ENCODE assay signal across 8 cellular contexts in the genomic region with DNA sequence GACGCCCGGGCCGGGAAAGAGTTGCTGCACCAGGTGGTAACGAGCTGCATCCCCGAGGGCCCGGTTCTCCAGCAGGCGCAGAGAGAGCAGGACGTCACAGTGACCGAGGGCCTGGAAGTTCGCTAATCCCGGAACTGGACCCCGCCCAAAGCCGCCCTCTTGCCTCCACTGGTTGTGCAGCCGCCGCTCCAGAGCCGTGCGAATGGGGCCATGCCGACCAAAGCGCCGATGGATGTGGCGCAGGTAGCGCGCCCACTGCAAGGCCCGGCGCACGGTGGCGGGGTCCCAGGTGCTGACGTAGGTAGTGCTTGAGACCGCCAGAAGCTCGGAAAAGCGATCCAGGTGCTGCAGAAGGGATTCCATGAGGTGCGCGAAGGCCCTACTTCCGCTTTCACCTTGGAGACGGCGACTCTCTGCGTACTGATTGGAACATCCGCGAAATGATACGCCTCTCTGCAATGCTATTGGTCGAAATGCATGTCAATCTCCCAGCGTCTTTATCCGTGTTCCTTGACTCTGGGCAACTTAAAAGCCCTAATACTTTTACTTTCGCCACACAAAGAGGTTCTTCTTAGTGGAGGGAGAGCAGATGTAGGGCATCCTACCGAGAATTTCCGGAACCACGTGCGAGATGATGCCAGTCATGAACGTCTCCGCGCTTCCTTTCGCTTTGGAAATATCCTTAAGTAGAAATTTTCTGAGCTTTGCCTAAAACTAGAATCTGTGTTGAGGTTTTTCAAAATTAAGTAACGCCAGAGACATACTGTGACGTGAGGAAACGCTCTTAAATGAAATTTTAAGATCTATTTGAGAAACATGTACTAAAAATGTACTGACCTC. TPM values are rescaled to one million over a fixed set of nuclear protein-coding genes. Genes with fewer than 3 reads are reported as not detected.
DNase-seq lines count a peak whose midpoint lies in the region; ATAC-seq lines count a peak whose summit lies in the region.

A gene with protein sequence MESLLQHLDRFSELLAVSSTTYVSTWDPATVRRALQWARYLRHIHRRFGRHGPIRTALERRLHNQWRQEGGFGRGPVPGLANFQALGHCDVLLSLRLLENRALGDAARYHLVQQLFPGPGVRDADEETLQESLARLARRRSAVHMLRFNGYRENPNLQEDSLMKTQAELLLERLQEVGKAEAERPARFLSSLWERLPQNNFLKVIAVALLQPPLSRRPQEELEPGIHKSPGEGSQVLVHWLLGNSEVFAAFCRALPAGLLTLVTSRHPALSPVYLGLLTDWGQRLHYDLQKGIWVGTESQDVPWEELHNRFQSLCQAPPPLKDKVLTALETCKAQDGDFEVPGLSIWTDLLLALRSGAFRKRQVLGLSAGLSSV (minus strand): TSS at position 376 of the 840 bp plus-strand sequence. CDS start 13 bp downstream, at position 363.

- peak within 1 kb of the TSS; percentile 71 for H4K91ac ChIP-seq in mesenchymal stem cell (ENCODE audit: low read length)

- peak within 1 kb of the TSS; percentile 93 to 94 for H3K18ac ChIP-seq in mesenchymal stem cell (ENCODE audit: low read depth in 1 of 2, low read length in 2 of 2)

- H4K8ac ChIP-seq in mesenchymal stem cell (ENCODE audit: low read length) = peak within 1 kb of the TSS; percentile 91

- H3K27me3 ChIP-seq in endocrine pancreas (ENCODE audit: control insufficient read depth, insufficient read depth, low read length) (no peaks in the 10 kb centered on the region), mesenchymal stem cell (ENCODE audit: control insufficient read depth in 1 of 2, insufficient read depth in 1 of 2, low read length in 2 of 2) (no peaks in the 10 kb centered on the region)

- no peak within 1 kb of the TSS for H2BK12ac ChIP-seq in mesenchymal stem cell (ENCODE audit: low read length in 2 of 2)

- no peak within 1 kb of the TSS for H2AK5ac ChIP-seq in mesenchymal stem cell (ENCODE audit: low read length, severe bottlenecking)

- peak within 1 kb of the TSS; percentile 79 for H3K4me2 ChIP-seq in mesenchymal stem cell (ENCODE audit: low read length, poor library complexity, severe bottlenecking)

- H2BK5ac ChIP-seq in mesenchymal stem cell (ENCODE audit: low read depth, low read length, poor library complexity, severe bottlenecking) = peak within 1 kb of the TSS; percentile 75

- peak within 1 kb of the TSS in 1 of 2 experiments; percentile 82 for H3K14ac ChIP-seq in mesenchymal stem cell (ENCODE audit: low read length in 2 of 2)

- H2AFZ ChIP-seq in mesenchymal stem cell (ENCODE audit: low read depth, low read length) = peak within 1 kb of the TSS; percentile 95

- H3K4me1 ChIP-seq in endocrine pancreas (ENCODE audit: control insufficient read depth, insufficient read depth, low read length) (peaks cover 13% of the 10 kb centered on the region), mesenchymal stem cell (ENCODE audit: control insufficient read depth, insufficient read depth, low read depth, low read length) (no peaks in the 10 kb centered on the region)

- no peak within 1 kb of the TSS for H2BK120ac ChIP-seq in mesenchymal stem cell (ENCODE audit: low read depth, low read length)

- H3K79me1 ChIP-seq in mesenchymal stem cell (replicated peaks; ENCODE audit: low read length, poor library complexity, severe bottlenecking) = peaks cover 4% of the 10 kb centered on the region

- peak within 1 kb of the TSS; percentile 29 to 87 for H3K4ac ChIP-seq in mesenchymal stem cell (ENCODE audit: low read depth in 1 of 2, low read length in 2 of 2)

- WGBS in mesenchymal stem cell = under 1% methylated on average over 50 of the region's 55 CpGs

- H3K27ac ChIP-seq in mesenchymal stem cell (ENCODE audit: low read length, poor library complexity, severe bottlenecking) = peak within 1 kb of the TSS; percentile 84

- no peaks in the 10 kb centered on the region for H3K36me3 ChIP-seq in endocrine pancreas (ENCODE audit: control insufficient read depth, insufficient read depth, low read length)
- no peaks in the 10 kb centered on the region for H3K36me3 ChIP-seq in mesenchymal stem cell (ENCODE audit: control insufficient read depth in 1 of 2, insufficient read depth in 2 of 2, low read depth in 1 of 2, low read length in 2 of 2)

- no peak within 1 kb of the TSS for H3K23ac ChIP-seq in mesenchymal stem cell (ENCODE audit: low read length in 2 of 2)

- peak; percentile 96 for DNase-seq in COLO668 (lab: John Stamatoyannopoulos, UW; ENCODE audit: unreplicated experiment)
- peak; percentile 96 for DNase-seq in HT1080 (ENCODE audit: low read depth)
- peak; percentile 98 for DNase-seq in NOMO-1 treated with DMSO at 0.1 percent for 48 hours (lab: John Stamatoyannopoulos, UW; ENCODE audit: unreplicated experiment)
- DNase-seq in activated CD8-positive, alpha-beta memory T cell treated with anti-CD3 and anti-CD28 coated beads for 4 hours (ENCODE audit: low read depth in 2 of 2) = peak; percentile 91
- DNase-seq in mesenchymal stem cell = peak; percentile 99
- DNase-seq in stimulated activated CD8-positive, alpha-beta memory T cell treated with anti-CD3 and anti-CD28 coated beads, Interleukin-12 subunit alpha, Interleukin-12 subunit beta, amount 100 ng/mL, for 4 hours (ENCODE audit: low read depth) = peak; percentile 79

- peak within 1 kb of the TSS; percentile 90 for H3K9ac ChIP-seq in endocrine pancreas (ENCODE audit: control insufficient read depth, insufficient read depth, low read length)
- H3K9ac ChIP-seq in mesenchymal stem cell (ENCODE audit: low read length) = peak within 1 kb of the TSS; percentile 90

- ATAC-seq in GM21360 (IDR thresholded peaks at IDR 0.05; ENCODE audit: unreplicated experiment) = peak; percentile 95

- H3K4me3 ChIP-seq in endocrine pancreas (ENCODE audit: control insufficient read depth, insufficient read depth, low read length) (peak within 1 kb of the TSS; percentile 98), mesenchymal stem cell (ENCODE audit: insufficient read depth in 1 of 2, low read depth in 1 of 2, low read length in 2 of 2) (peak within 1 kb of the TSS; percentile 86 to 94)

- H2BK15ac ChIP-seq in mesenchymal stem cell (ENCODE audit: low read depth, poor library complexity, severe bottlenecking) = no peak within 1 kb of the TSS

- no peaks in the 10 kb centered on the region for H3K9me3 ChIP-seq in endocrine pancreas (ENCODE audit: control insufficient read depth, low read length)
- no peaks in the 10 kb centered on the region for H3K9me3 ChIP-seq in mesenchymal stem cell (ENCODE audit: control insufficient read depth, low read length)

RNA-seq across cellular contexts. Expression of the gene that starts here (rescaled TPM):
- 9.7 and 10.9 TPM in 2 replicates for total RNA-seq in HT1080 (2014; rRNA removed; shearing (Covaris generic))
- polyA plus RNA-seq in HT1080 (2015; cell fraction: cytosol; rRNA removed) = 10.4 and 10.7 TPM in 2 replicates
- polyA plus RNA-seq in HT1080 (2015; cell fraction: nucleus; rRNA removed) = 8.2 and 9.0 TPM in 2 replicates
- polyA plus RNA-seq in mesenchymal stem cell (2013, experiment 1 of 2) = 6.6 TPM
- 6.6 TPM for polyA plus RNA-seq in mesenchymal stem cell (2013, experiment 2 of 2)

Comparison
In these comparisons a context has a peak if more than half of its experiments do, and no peak if none do; other contexts are left out.
1. Peak in every context shown above with its lines: DNase-seq, ATAC-seq, H3K4me3 ChIP-seq and H3K27ac ChIP-seq.